23 cellular contexts compared by ENCODE assay signal in genomic region chr20:34427784-34428183, GRCh38.
DNase-seq lines count a peak whose midpoint lies in the region; ATAC-seq and TF ChIP-seq lines count a peak whose summit lies in the region.
"Had no signal": no experiment of that assay in that cellular context is flagged by ENCODE, and none has a peak within 500 bp of the region (broad histone marks: within the 10 kb centered on the region; RNA-seq: fewer than 3 reads in every experiment).

No MANE protein-coding gene starts in this region.

- no peak overlapping the region for H3K4me3 Mint-ChIP-seq in activated T-cell treated with anti-CD3 and anti-CD28 coated beads, Interleukin-2, amount 50 U/mL, for 24 hours
- no peak overlapping the region for H3K4me3 Mint-ChIP-seq in activated T-cell treated with anti-CD3 and anti-CD28 coated beads, Interleukin-2, amount 50 U/mL, for 4 hours
- no peak overlapping the region for H3K4me3 Mint-ChIP-seq in central memory CD8-positive, alpha-beta T cell
- H3K4me3 Mint-ChIP-seq: CD14-positive monocyte; CD4-positive, alpha-beta T cell; CD8-positive, alpha-beta memory T cell; H9 had no signal

- no peaks in the 10 kb centered on the region for H3K27me3 ChIP-seq in right atrium auricular region
- H3K27me3 ChIP-seq: BE2C; BLaER1 treated with 17β-estradiol and CSF1 and Interleukin-3, amounts not matched to agents 10 nM and 100 nM had no signal

- no peak overlapping the region for H3K4me3 ChIP-seq in right atrium auricular region
- H3K4me3 ChIP-seq: A549; BLaER1 treated with 17β-estradiol and CSF1 and Interleukin-3, amounts not matched to agents 10 nM and 100 nM; GM12878; GM23248 had no signal

- no peak for ATAC-seq in activated T-cell treated with anti-CD3 and anti-CD28 coated beads, Interleukin-2, amount 50 U/mL, for 4 hours
- no peak for ATAC-seq in central memory CD8-positive, alpha-beta T cell (replicated peaks; ENCODE audit: extremely low read depth, poor library complexity, severe bottlenecking)
- ATAC-seq in HG02623 (IDR thresholded peaks at IDR 0.05; ENCODE audit: unreplicated experiment): no peak
- ATAC-seq: A549, GM12878, HCT116 had no signal

- H3K27ac ChIP-seq in right atrium auricular region: no peak overlapping the region
- H3K27ac ChIP-seq: A549; BLaER1 treated with 17β-estradiol and CSF1 and Interleukin-3, amounts not matched to agents 10 nM and 100 nM; GM23248 had no signal

- H3K36me3 Mint-ChIP-seq in activated T-cell treated with anti-CD3 and anti-CD28 coated beads, Interleukin-2, amount 50 U/mL, for 24 hours (ENCODE audit: low read depth): peaks cover 70% of the 10 kb centered on the region
- peaks cover 23% of the 10 kb centered on the region for H3K36me3 Mint-ChIP-seq in activated T-cell treated with anti-CD3 and anti-CD28 coated beads, Interleukin-2, amount 50 U/mL, for 4 hours (ENCODE audit: insufficient read depth)
- H3K36me3 Mint-ChIP-seq in central memory CD8-positive, alpha-beta T cell (ENCODE audit: insufficient read depth): peaks cover 49% of the 10 kb centered on the region

- H3K27me3 Mint-ChIP-seq in activated T-cell treated with anti-CD3 and anti-CD28 coated beads, Interleukin-2, amount 50 U/mL, for 24 hours: no peaks in the 10 kb centered on the region
- H3K27me3 Mint-ChIP-seq in activated T-cell treated with anti-CD3 and anti-CD28 coated beads, Interleukin-2, amount 50 U/mL, for 4 hours (ENCODE audit: low read depth): no peaks in the 10 kb centered on the region
- H3K27me3 Mint-ChIP-seq in central memory CD8-positive, alpha-beta T cell: no peaks in the 10 kb centered on the region
- H3K27me3 Mint-ChIP-seq: CD4-positive, alpha-beta T cell; CD8-positive, alpha-beta memory T cell had no signal

- H3K4me1 Mint-ChIP-seq in activated T-cell treated with anti-CD3 and anti-CD28 coated beads, Interleukin-2, amount 50 U/mL, for 24 hours (ENCODE audit: low read depth): peaks cover 11% of the 10 kb centered on the region
- peaks cover 5% of the 10 kb centered on the region for H3K4me1 Mint-ChIP-seq in activated T-cell treated with anti-CD3 and anti-CD28 coated beads, Interleukin-2, amount 50 U/mL, for 4 hours (ENCODE audit: low read depth)
- peaks cover 18% of the 10 kb centered on the region for H3K4me1 Mint-ChIP-seq in central memory CD8-positive, alpha-beta T cell
- H3K4me1 Mint-ChIP-seq: H9 had no signal

- TF ChIP-seq CTCF in right atrium auricular region (IDR thresholded peaks at IDR 0.05): no peak

- no peaks in the 10 kb centered on the region for H3K9me3 Mint-ChIP-seq in activated T-cell treated with anti-CD3 and anti-CD28 coated beads, Interleukin-2, amount 50 U/mL, for 24 hours
- H3K9me3 Mint-ChIP-seq in activated T-cell treated with anti-CD3 and anti-CD28 coated beads, Interleukin-2, amount 50 U/mL, for 4 hours: no peaks in the 10 kb centered on the region
- no peaks in the 10 kb centered on the region for H3K9me3 Mint-ChIP-seq in central memory CD8-positive, alpha-beta T cell
- H3K9me3 Mint-ChIP-seq: CD4-positive, alpha-beta T cell; CD8-positive, alpha-beta memory T cell; H9 had no signal

- H3K9me3 ChIP-seq in right atrium auricular region: no peaks in the 10 kb centered on the region
- H3K9me3 ChIP-seq: A549; BE2C; BLaER1 treated with 17β-estradiol and CSF1 and Interleukin-3, amounts not matched to agents 10 nM and 100 nM had no signal

- no peaks in the 10 kb centered on the region for H3K36me3 ChIP-seq in right atrium auricular region

- peaks cover 0 to 35% of the 10 kb centered on the region in 2 donors for H3K4me1 ChIP-seq in right atrium auricular region
- H3K4me1 ChIP-seq: A549 had no signal

- DNase-seq in activated T-cell treated with anti-CD3 and anti-CD28 coated beads, Interleukin-2, amount 50 U/mL, for 24 hours: no peak
- no peak for DNase-seq in activated T-cell treated with anti-CD3 and anti-CD28 coated beads, Interleukin-2, amount 50 U/mL, for 4 hours
- DNase-seq in SK-N-DZ (ENCODE audit: low spot score): peak; percentile 37
- no peak for DNase-seq in central memory CD8-positive, alpha-beta T cell (ENCODE audit: low spot score in 2 of 2)
- DNase-seq in right atrium auricular region (ENCODE audit: low spot score): no peak
- DNase-seq: 8988T; ACHN; AML-193; BE2C; CD4-positive, alpha-beta T cell; CD8-positive, alpha-beta memory T cell; DMS 273 treated with DMSO at 0.1 percent for 48 hours; DMS79; EL; GDM1; GM23248; H9 had no signal

- H3K27ac Mint-ChIP-seq in activated T-cell treated with anti-CD3 and anti-CD28 coated beads, Interleukin-2, amount 50 U/mL, for 24 hours: peak overlapping the region; percentile 22
- peak overlapping the region; percentile 10 for H3K27ac Mint-ChIP-seq in central memory CD8-positive, alpha-beta T cell (ENCODE audit: low read depth)
- H3K27ac Mint-ChIP-seq: CD4-positive, alpha-beta T cell had no signal
